ENCODE assay signal across 8 cellular contexts in genomic region chr2:17719562-17720371, GRCh38. TPM values are rescaled to one million over a fixed set of nuclear protein-coding genes. Genes with fewer than 3 reads are reported as not detected.
DNase-seq lines count a peak whose midpoint lies in the region; ATAC-seq and TF ChIP-seq lines count a peak whose summit lies in the region.

No MANE protein-coding gene starts in this region.

- H3K27ac ChIP-seq in CD8-positive, alpha-beta T cell (ENCODE audit: low read depth, low read length), result no peak overlapping the region

- CTCF ChIA-PET in CD8-positive, alpha-beta T cell (lab: Charles Lee), result interaction anchor here (0.6 to 1.5 kb wide), 16 partner anchors 8 to 694 kb away, joined by 3 to 9 read pairs (median 3); no protein-coding TSS in a partner anchor
- CTCF ChIA-PET in MCF 10A (lab: Yijun Ruan, JAX), result interaction anchor here (0.5 to 3.9 kb wide), 36 partner anchors 9 to 667 kb away, joined by 3 to 23 read pairs (median 5); no protein-coding TSS in a partner anchor
- CTCF ChIA-PET in activated naive CD4-positive, alpha-beta T cell treated with anti-CD3 and anti-CD28 coated beads for 36 hours (lab: Charles Lee), result interaction anchor here (0.7 to 1.7 kb wide), 14 partner anchors 9 to 462 kb away, joined by 3 to 7 read pairs (median 4); no protein-coding TSS in a partner anchor

- H3K27me3 ChIP-seq in CD8-positive, alpha-beta T cell (ENCODE audit: insufficient read depth, low read length), result no peaks in the 10 kb centered on the region

- H3K36me3 Mint-ChIP-seq in CD8-positive, alpha-beta T cell, result peaks cover 45% of the 10 kb centered on the region
- H3K36me3 Mint-ChIP-seq in MCF 10A (ENCODE audit: insufficient read depth, unreplicated experiment), result peaks cover 65% of the 10 kb centered on the region
- H3K36me3 Mint-ChIP-seq in activated naive CD4-positive, alpha-beta T cell treated with anti-CD3 and anti-CD28 coated beads for 36 hours (ENCODE audit: low read depth), result peaks cover 20% of the 10 kb centered on the region

- intact Hi-C loops in CD8-positive, alpha-beta T cell (cut with DNase I, micrococcal nuclease), result loop anchor here in 1 of 2 experiments (1.0 to 5.0 kb wide), 3 partner anchors 58 to 459 kb away; no protein-coding TSS in a partner anchor
- intact Hi-C loops in MCF 10A (cut with micrococcal nuclease), result loop anchor here (1.0 to 10.0 kb wide), 3 partner anchors 111 to 655 kb away; no protein-coding TSS in a partner anchor
- intact Hi-C loops in activated naive CD4-positive, alpha-beta T cell treated with anti-CD3 and anti-CD28 coated beads for 36 hours (cut with micrococcal nuclease), result loop anchor here (1.0 to 5.0 kb wide), 4 partner anchors 34 to 659 kb away; partner anchors contain the start of gene SMC6

- H3K4me3 Mint-ChIP-seq in CD8-positive, alpha-beta T cell, result no peak overlapping the region
- no peak overlapping the region for H3K4me3 Mint-ChIP-seq in MCF 10A (ENCODE audit: unreplicated experiment)
- H3K4me3 Mint-ChIP-seq in activated naive CD4-positive, alpha-beta T cell treated with anti-CD3 and anti-CD28 coated beads for 36 hours, result no peak overlapping the region

- H3K9me3 Mint-ChIP-seq in CD8-positive, alpha-beta T cell, result no peaks in the 10 kb centered on the region
- no peaks in the 10 kb centered on the region for H3K9me3 Mint-ChIP-seq in MCF 10A (ENCODE audit: unreplicated experiment)
- no peaks in the 10 kb centered on the region for H3K9me3 Mint-ChIP-seq in activated naive CD4-positive, alpha-beta T cell treated with anti-CD3 and anti-CD28 coated beads for 36 hours

- H3K4me3 ChIP-seq in CD8-positive, alpha-beta T cell (ENCODE audit: low read depth, low read length), result no peak overlapping the region
- no peak overlapping the region for H3K4me3 ChIP-seq in Jurkat, Clone E6-1 (ENCODE audit: low read length)

- H3K27me3 Mint-ChIP-seq in CD8-positive, alpha-beta T cell (ENCODE audit: low read depth), result no peaks in the 10 kb centered on the region
- H3K27me3 Mint-ChIP-seq in MCF 10A (ENCODE audit: insufficient read depth, unreplicated experiment), result no peaks in the 10 kb centered on the region
- H3K27me3 Mint-ChIP-seq in activated naive CD4-positive, alpha-beta T cell treated with anti-CD3 and anti-CD28 coated beads for 36 hours (ENCODE audit: low read depth), result no peaks in the 10 kb centered on the region

- peaks cover 6% of the 10 kb centered on the region for H3K36me3 ChIP-seq in CD8-positive, alpha-beta T cell (ENCODE audit: insufficient read depth, low read length)

- BruUV-seq in MCF 10A (replicated peaks; lab: Mats Ljungman, UMichigan), result no TSS peak

- no peaks in the 10 kb centered on the region for H3K4me1 Mint-ChIP-seq in CD8-positive, alpha-beta T cell (ENCODE audit: low read depth)
- H3K4me1 Mint-ChIP-seq in MCF 10A (ENCODE audit: insufficient read depth, unreplicated experiment), result no peaks in the 10 kb centered on the region
- no peaks in the 10 kb centered on the region for H3K4me1 Mint-ChIP-seq in activated naive CD4-positive, alpha-beta T cell treated with anti-CD3 and anti-CD28 coated beads for 36 hours (ENCODE audit: low read depth)

- H3K9me3 ChIP-seq in CD8-positive, alpha-beta T cell (ENCODE audit: low read length), result no peaks in the 10 kb centered on the region

- H3K4me1 ChIP-seq in CD8-positive, alpha-beta T cell (ENCODE audit: insufficient read depth, low read length), result no peaks in the 10 kb centered on the region

- peak; percentile 78 for TF ChIP-seq CTCF in CD8-positive, alpha-beta T cell (IDR thresholded peaks at IDR 0.05)
- peak; percentile 63 for TF ChIP-seq CTCF in MCF 10A (IDR thresholded peaks at IDR 0.05; ENCODE audit: unreplicated experiment)

- DNase-seq in CD8-positive, alpha-beta T cell, result no peak
- peak; percentile 5 for DNase-seq in Jurkat, Clone E6-1 (ENCODE audit: low read depth, low spot score)
- peak; percentile 21 for DNase-seq in MCF 10A (ENCODE audit: unreplicated experiment)
- peak; percentile 14 for DNase-seq in myocyte (ENCODE audit: low read depth)
- DNase-seq in activated CD4-positive, alpha-beta T cell treated with anti-CD3 and anti-CD28 coated beads, Interleukin-2, amount 50 U/mL, for 1 hour, result no peak
- DNase-seq in activated naive CD4-positive, alpha-beta T cell treated with anti-CD3 and anti-CD28 coated beads for 36 hours, result no peak

- no peak overlapping the region for H3K27ac Mint-ChIP-seq in CD8-positive, alpha-beta T cell
- H3K27ac Mint-ChIP-seq in MCF 10A (ENCODE audit: low read depth, unreplicated experiment), result no peak overlapping the region
- no peak overlapping the region for H3K27ac Mint-ChIP-seq in activated naive CD4-positive, alpha-beta T cell treated with anti-CD3 and anti-CD28 coated beads for 36 hours

- POLR2A ChIA-PET in CD8-positive, alpha-beta T cell (lab: Charles Lee), result interaction anchor here (0.6 kb wide), 1 partner anchor 48 kb away, joined by 3 read pairs; no protein-coding TSS in a partner anchor
- POLR2A ChIA-PET in MCF 10A (lab: Yijun Ruan, JAX), result interaction anchor here (0.8 to 1.3 kb wide), 2 partner anchors 94 to 126 kb away, joined by 3 to 5 read pairs; no protein-coding TSS in a partner anchor

- no peak for ATAC-seq in CD8-positive, alpha-beta T cell
- ATAC-seq in GM18909 (IDR thresholded peaks at IDR 0.05; ENCODE audit: poor library complexity, unreplicated experiment) (peak; percentile 71), GM19455 (IDR thresholded peaks at IDR 0.05; ENCODE audit: unreplicated experiment) (no peak)

RNA-seq across cellular contexts. Expression of gene SMC6, which starts 33.8 kb away (rescaled TPM):
- total RNA-seq in CD8-positive, alpha-beta T cell, result 1 to 10 TPM; 5.0 to 6.2 TPM
- polyA plus RNA-seq in Jurkat, Clone E6-1 (2012; ENCODE audit: insufficient read depth, insufficient read length), result 17.5 TPM
- total RNA-seq in MCF 10A (2022) (21.0 and 24.7 TPM in 2 replicates), myocyte (28.9 and 32.6 TPM in 2 replicates)
- 8.4 TPM for polyA plus RNA-seq in myocyte (2012)
- total RNA-seq in activated naive CD4-positive, alpha-beta T cell treated with anti-CD3 and anti-CD28 coated beads for 36 hours, result 10 to 100 TPM; 21.6 to 22.8 TPM

RNA-seq across cellular contexts. Expression of gene GEN1, which starts 34.2 kb away (rescaled TPM):
- total RNA-seq in CD8-positive, alpha-beta T cell, result 1 to 10 TPM; 6.3 to 7.3 TPM
- polyA plus RNA-seq in Jurkat, Clone E6-1 (2012; ENCODE audit: insufficient read depth, insufficient read length), result 11.1 TPM
- total RNA-seq in MCF 10A (2022) (13.5 and 19.8 TPM in 2 replicates), myocyte (10.4 and 11.3 TPM in 2 replicates)
- 2.3 TPM for polyA plus RNA-seq in myocyte (2012)
- 10 to 100 TPM; 13.4 to 15.5 TPM for total RNA-seq in activated naive CD4-positive, alpha-beta T cell treated with anti-CD3 and anti-CD28 coated beads for 36 hours

Comparison
In these comparisons a context has a peak if more than half of its experiments do, and no peak if none do; other contexts are left out.
1. DNase-seq: peak in Jurkat, Clone E6-1 (single experiment), MCF 10A (single experiment) and myocyte (single experiment); none in CD8-positive, alpha-beta T cell (0 of 7), activated CD4-positive, alpha-beta T cell treated with anti-CD3 and anti-CD28 coated beads, Interleukin-2, amount 50 U/mL, for 1 hour (single experiment) and activated naive CD4-positive, alpha-beta T cell treated with anti-CD3 and anti-CD28 coated beads for 36 hours (single experiment).